In the genomic region with DNA sequence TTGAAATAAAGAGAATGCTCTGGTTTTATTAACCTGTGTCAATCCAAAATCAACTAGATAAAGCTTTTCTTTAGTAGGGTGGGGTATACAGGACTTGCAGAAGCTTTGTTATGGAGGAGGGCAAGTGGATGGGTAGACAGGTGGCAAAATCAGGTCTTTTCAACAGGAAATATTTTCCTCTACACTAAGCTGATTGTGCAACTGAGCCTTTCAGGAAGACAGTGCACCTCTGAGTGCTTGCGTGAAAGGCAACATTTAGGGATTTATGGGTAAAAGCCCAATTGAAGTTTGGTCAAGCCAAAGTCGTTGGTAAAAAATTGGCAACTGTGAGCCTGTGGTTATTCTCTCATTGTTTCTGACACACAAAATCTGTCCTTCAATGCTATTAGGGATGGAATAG, we compare ENCODE assay signal across 6 cellular contexts.
"Had no signal": no experiment of that assay in that cellular context is flagged by ENCODE, and none has a peak within 500 bp of the region (broad histone marks: within the 10 kb centered on the region; RNA-seq: fewer than 3 reads in every experiment).

No MANE protein-coding gene starts in this region.

- H3K4me3 Mint-ChIP-seq: IgD-negative memory B cell had no signal

- H3K27ac ChIP-seq: HL-60, KMS-11 had no signal

- H3K27ac Mint-ChIP-seq: IgD-negative memory B cell had no signal

- H3K4me2 ChIP-seq: KMS-11 had no signal

- DNase-seq: KBM-7, KG1 had no signal

- H3K4me1 Mint-ChIP-seq: IgD-negative memory B cell had no signal

- H3K9ac ChIP-seq: KMS-11 had no signal

- H3K9me3 Mint-ChIP-seq: IgD-negative memory B cell had no signal

- FAIRE-seq: HTR-8/SVneo had no signal
